13 cellular contexts compared by ENCODE assay signal in the genomic region with DNA sequence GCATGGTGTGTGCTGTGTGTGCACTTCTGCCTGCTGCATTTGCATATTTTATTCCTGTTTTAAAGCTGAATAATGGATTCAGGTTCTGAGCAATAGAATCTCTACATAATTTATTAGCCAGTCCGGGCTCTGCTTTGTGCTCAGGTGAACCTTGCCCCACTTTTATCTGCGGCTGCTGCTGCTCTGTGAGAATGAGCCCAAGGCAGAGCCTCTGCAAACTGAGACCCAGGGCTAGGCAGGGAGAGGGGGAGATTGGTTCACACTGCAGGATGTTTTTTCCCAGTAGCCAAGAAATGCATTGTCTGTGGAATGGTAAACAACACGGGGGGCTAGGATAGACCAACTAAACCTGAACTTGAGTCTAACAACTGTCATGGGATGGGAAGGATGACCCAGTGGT.
"Had no signal": no experiment of that assay in that cellular context is flagged by ENCODE, and none has a peak within 500 bp of the region (broad histone marks: within the 10 kb centered on the region; RNA-seq: fewer than 3 reads in every experiment).

No MANE protein-coding gene starts in this region.

- H3K27ac Mint-ChIP-seq: activated CD4-positive, alpha-beta memory T cell treated with anti-CD3 and anti-CD28 coated beads for 36 hours; activated T-cell treated with anti-CD3 and anti-CD28 coated beads, Interleukin-2, amount 50 U/mL, for 72 hours; stimulated activated effector memory CD8-positive, alpha-beta T cell treated with anti-CD3 and anti-CD28 coated beads, Interleukin-12 subunit alpha, Interleukin-12 subunit beta, amount 100 ng/mL, for 72 hours had no signal

- H3K27me3 ChIP-seq: heart right ventricle, left lung, transverse colon had no signal

- FAIRE-seq: islet of Langerhans had no signal

- DNase-seq: activated CD4-positive, alpha-beta memory T cell treated with anti-CD3 and anti-CD28 coated beads for 36 hours; activated CD4-positive, alpha-beta T cell treated with anti-CD3 and anti-CD28 coated beads for 1 hour; activated CD8-positive, alpha-beta memory T cell treated with anti-CD3 and anti-CD28 coated beads, Interleukin-2, amount 50 U/mL, for 4 hours; activated T-cell treated with anti-CD3 and anti-CD28 coated beads, Interleukin-2, amount 50 U/mL, for 72 hours; aorta; foreskin melanocyte; heart right ventricle; left lung; mesendoderm; transverse colon had no signal

- H3K4me1 Mint-ChIP-seq: stimulated activated effector memory CD8-positive, alpha-beta T cell treated with anti-CD3 and anti-CD28 coated beads, Interleukin-12 subunit alpha, Interleukin-12 subunit beta, amount 100 ng/mL, for 72 hours had no signal

- H3K9me3 Mint-ChIP-seq: activated CD4-positive, alpha-beta memory T cell treated with anti-CD3 and anti-CD28 coated beads for 36 hours; stimulated activated effector memory CD8-positive, alpha-beta T cell treated with anti-CD3 and anti-CD28 coated beads, Interleukin-12 subunit alpha, Interleukin-12 subunit beta, amount 100 ng/mL, for 72 hours had no signal

- H3K36me3 Mint-ChIP-seq: activated CD4-positive, alpha-beta memory T cell treated with anti-CD3 and anti-CD28 coated beads for 36 hours; stimulated activated effector memory CD8-positive, alpha-beta T cell treated with anti-CD3 and anti-CD28 coated beads, Interleukin-12 subunit alpha, Interleukin-12 subunit beta, amount 100 ng/mL, for 72 hours had no signal

- H3K4me3 ChIP-seq: heart right ventricle, left lung had no signal

- H3K36me3 ChIP-seq: heart right ventricle, left lung, transverse colon had no signal

- H3K9me3 ChIP-seq: heart right ventricle, left lung, transverse colon had no signal

- H3K4me1 ChIP-seq: left lung, transverse colon had no signal

- ATAC-seq: activated T-cell treated with anti-CD3 and anti-CD28 coated beads, Interleukin-2, amount 50 U/mL, for 72 hours; heart right ventricle; left lung; stimulated activated effector memory CD8-positive, alpha-beta T cell treated with anti-CD3 and anti-CD28 coated beads, Interleukin-12 subunit alpha, Interleukin-12 subunit beta, amount 100 ng/mL, for 72 hours had no signal

- H3K27ac ChIP-seq: heart right ventricle, left lung, skin epidermis, transverse colon had no signal

- H3K4me3 Mint-ChIP-seq: activated CD4-positive, alpha-beta memory T cell treated with anti-CD3 and anti-CD28 coated beads for 36 hours; stimulated activated effector memory CD8-positive, alpha-beta T cell treated with anti-CD3 and anti-CD28 coated beads, Interleukin-12 subunit alpha, Interleukin-12 subunit beta, amount 100 ng/mL, for 72 hours had no signal
